Comparison of ENCODE assay signal across 9 cellular contexts in the genomic region with DNA sequence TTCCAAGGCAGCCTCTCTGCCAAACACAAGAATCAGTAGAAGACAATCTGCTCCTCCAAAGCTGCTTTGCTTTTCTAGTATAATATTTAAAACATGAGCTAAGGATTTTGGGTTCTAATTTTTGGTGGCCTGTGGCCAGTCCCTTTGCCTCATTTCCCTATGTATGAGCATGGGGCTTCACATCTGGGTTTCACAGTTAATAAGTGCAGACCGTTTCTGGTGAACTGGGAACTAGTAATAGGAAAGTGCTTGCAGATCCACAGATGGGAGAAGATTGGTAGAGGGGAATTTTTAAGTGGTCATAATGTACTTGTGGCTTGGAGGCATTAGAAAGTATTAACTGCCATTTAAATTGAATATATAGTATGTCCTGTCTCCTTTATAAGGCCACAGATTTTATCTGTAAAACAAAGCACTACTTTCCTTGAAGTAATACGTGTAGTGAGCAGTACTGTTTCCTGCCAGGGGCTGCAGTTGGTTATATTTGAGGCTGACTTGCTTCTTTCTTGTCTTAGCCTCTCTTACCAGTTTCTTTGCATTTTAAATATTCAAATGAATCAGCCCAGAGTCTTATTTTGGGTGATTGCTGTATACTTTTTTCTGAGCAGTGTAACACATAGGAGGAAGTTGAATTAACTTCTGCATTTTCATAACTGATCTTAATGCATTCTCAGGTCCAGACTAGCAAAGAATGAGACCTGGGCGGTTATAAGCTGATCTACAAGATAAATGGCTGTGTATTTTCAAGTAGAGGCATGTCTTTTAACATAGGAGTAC. TPM values are rescaled to one million over a fixed set of nuclear protein-coding genes. Genes with fewer than 3 reads are reported as not detected.
DNase-seq lines count a peak whose midpoint lies in the region; ATAC-seq and TF ChIP-seq lines count a peak whose summit lies in the region.
"Had no signal": no experiment of that assay in that cellular context is flagged by ENCODE, and none has a peak within 500 bp of the region (broad histone marks: within the 10 kb centered on the region; RNA-seq: fewer than 3 reads in every experiment).

No MANE protein-coding gene starts in this region.

- H3K36me3 ChIP-seq in heart right ventricle (peaks cover 0 to 47% (median 0%) of the 10 kb centered on the region in 9 donors), Peyer's patch (peaks cover 0 to 7% (median 0%) of the 10 kb centered on the region in 3 donors), neuron (ENCODE audit: insufficient read depth, low read length) (peaks cover 16% of the 10 kb centered on the region)

- WGBS in heart right ventricle, 2 donors: 16 to 26% methylated on average over 3 of the region's 3 CpGs

- TF ChIP-seq CTCF in heart right ventricle (IDR thresholded peaks at IDR 0.05) (no peak), Peyer's patch (IDR thresholded peaks at IDR 0.05) (peak in 1 of 6 experiments; percentile 10), dorsolateral prefrontal cortex (IDR thresholded peaks at IDR 0.05 in 54 of 56, conservative IDR thresholded peaks at IDR 0.05 in 2 of 56; ENCODE audit: low read depth in 1 of 56, partially characterized antibody in 56 of 56) (no peak)

- H3K9me3 ChIP-seq in heart right ventricle: no peaks in the 10 kb centered on the region
- no peaks in the 10 kb centered on the region for H3K9me3 ChIP-seq in Peyer's patch
- H3K9me3 ChIP-seq in neuron (ENCODE audit: low read length): no peaks in the 10 kb centered on the region

- H3K4me3 ChIP-seq in heart right ventricle: peak overlapping the region; percentile 78 to 97 (median 94)
- peak overlapping the region; percentile 72 to 94 (median 92) for H3K4me3 ChIP-seq in Peyer's patch
- H3K4me3 ChIP-seq in dorsolateral prefrontal cortex: peak overlapping the region; percentile 49 to 98 (median 89)
- H3K4me3 ChIP-seq in neuron (ENCODE audit: low read length): peak overlapping the region; percentile 93

- H2AFZ ChIP-seq in neuron (ENCODE audit: low read depth, low read length): no peak overlapping the region

- H3K27ac ChIP-seq in heart right ventricle (peak overlapping the region in 9 of 10 donors; percentile 93 to 99 (median 94)), Peyer's patch (peak overlapping the region; percentile 96 to 100 (median 96)), dorsolateral prefrontal cortex (peak overlapping the region in 52 of 59 donors; percentile 72 to 98 (median 93))

- H3K27me3 ChIP-seq in heart right ventricle: no peaks in the 10 kb centered on the region
- no peaks in the 10 kb centered on the region for H3K27me3 ChIP-seq in Peyer's patch
- no peaks in the 10 kb centered on the region for H3K27me3 ChIP-seq in dorsolateral prefrontal cortex
- H3K27me3 ChIP-seq in neuron (ENCODE audit: insufficient read depth, low read length): no peaks in the 10 kb centered on the region

- ATAC-seq in heart right ventricle (no peak), Right ventricle myocardium inferior (no peak), HG02884 (IDR thresholded peaks at IDR 0.05; ENCODE audit: unreplicated experiment) (peak; percentile 37)

- TF ChIP-seq POLR2A in Peyer's patch (IDR thresholded peaks at IDR 0.05): no peak

- intact Hi-C loops in heart right ventricle (cut with DNase I) (loop anchor here in 6 of 10 donors (5.0 kb wide), 3 partner anchors 39 to 49 kb away; a partner anchor contains a TSS), Right ventricle myocardium inferior (cut with DNase I) (loop anchor here (5.0 kb wide), 1 partner anchor 39 kb away; no protein-coding TSS in a partner anchor), dorsolateral prefrontal cortex (cut with DNase I) (loop anchor here in 1 of 2 donors (5.0 kb wide), 1 partner anchor 179 kb away; a partner anchor contains a TSS)

- DNase-seq in heart right ventricle: no peak
- no peak for DNase-seq in Right ventricle myocardium inferior (ENCODE audit: missing footprints)
- peak in 2 of 3 donors; percentile 70 to 75 for DNase-seq in Peyer's patch
- DNase-seq in dorsolateral prefrontal cortex: no peak
- no peak for DNase-seq in NCI-H2081 (lab: John Stamatoyannopoulos, UW)
- DNase-seq in NCI-H2196 (lab: John Stamatoyannopoulos, UW; ENCODE audit: unreplicated experiment): no peak

- H3K4me1 ChIP-seq in heart right ventricle (peaks cover 11 to 70% (median 62%) of the 10 kb centered on the region in 9 donors), Peyer's patch (peaks cover 0 to 60% (median 33%) of the 10 kb centered on the region in 4 donors), neuron (ENCODE audit: insufficient read depth, low read length) (peaks cover 19% of the 10 kb centered on the region)

RNA-seq across cellular contexts. Expression of a gene that starts 1.6 kb away (rescaled TPM):
- total RNA-seq in heart right ventricle (100 to 1,000 TPM; 120 to 213 (median 134) TPM), Right ventricle myocardium inferior (142 TPM), Peyer's patch (100 to 1,000 TPM; 210 to 284 (median 246) TPM), dorsolateral prefrontal cortex (100 to 1,000 TPM in 116 of 120 experiments, 10 to 100 TPM in 4; 85.6 to 183 (median 139) TPM)
- 100 to 1,000 TPM in 1 of 2 donors, 10 to 100 TPM in 1; 58.5 to 176 TPM for polyA plus RNA-seq in heart right ventricle

RNA-seq across cellular contexts. Expression of a gene that starts 42.2 kb away (rescaled TPM):
- total RNA-seq in heart right ventricle (1 to 10 TPM in 7 of 10 donors, under 1 TPM in 3; 0.36 to 3.7 (median 1.3) TPM), Right ventricle myocardium inferior (2.0 TPM), Peyer's patch (1 to 10 TPM; 3.3 to 7.0 (median 3.9) TPM), dorsolateral prefrontal cortex (1 to 10 TPM in 2 of 120 experiments, under 1 TPM in 60, not detected in 58; 0.23 to 1.7 (median 0.47) TPM)
- 1 to 10 TPM; 1.8 to 2.3 TPM for polyA plus RNA-seq in heart right ventricle

RNA-seq across cellular contexts. Expression of a gene that starts 51.3 kb away (rescaled TPM):
- total RNA-seq in heart right ventricle: 10 to 100 TPM; 45.9 to 65.1 (median 57.5) TPM
- polyA plus RNA-seq in heart right ventricle: 100 to 1,000 TPM in 1 of 2 donors, 10 to 100 TPM in 1; 33.4 to 116 TPM
- total RNA-seq in Right ventricle myocardium inferior: 50.6 TPM
- 100 to 1,000 TPM in 3 of 4 donors, 10 to 100 TPM in 1; 91.8 to 151 (median 115) TPM for total RNA-seq in Peyer's patch
- total RNA-seq in dorsolateral prefrontal cortex: 100 to 1,000 TPM in 2 of 120 experiments, 10 to 100 TPM in 118; 61.1 to 104 (median 82.4) TPM

RNA-seq across cellular contexts. Expression of a gene that starts 51.7 kb away (rescaled TPM):
- total RNA-seq in heart right ventricle (10 to 100 TPM; 56.9 to 91.1 (median 74.2) TPM), Right ventricle myocardium inferior (67.0 TPM), Peyer's patch (100 to 1,000 TPM in 1 of 4 donors, 10 to 100 TPM in 3; 63.9 to 690 (median 70.4) TPM), dorsolateral prefrontal cortex (100 to 1,000 TPM in 114 of 120 experiments, 10 to 100 TPM in 6; 74.2 to 179 (median 130) TPM)
- polyA plus RNA-seq in heart right ventricle: 100 to 1,000 TPM in 1 of 2 donors, 10 to 100 TPM in 1; 76.7 to 138 TPM

RNA-seq across cellular contexts. Expression of a gene that starts 51.8 kb away (rescaled TPM):
- 1 to 10 TPM in 2 of 10 donors, under 1 TPM in 8; 0.15 to 2.6 (median 0.47) TPM for total RNA-seq in heart right ventricle
- polyA plus RNA-seq in heart right ventricle: under 1 TPM in 1 of 2 donors, not detected in 1; 0.10 TPM
- 1.1 TPM for total RNA-seq in Right ventricle myocardium inferior
- total RNA-seq in Peyer's patch: not detected
- total RNA-seq in dorsolateral prefrontal cortex: 1 to 10 TPM in 24 of 120 experiments, under 1 TPM in 64, not detected in 32; 0.14 to 5.1 (median 0.59) TPM
- total RNA-seq: lung microvascular endothelial cell had no signal

Comparison
In these comparisons a context has a peak if more than half of its experiments do, and no peak if none do; other contexts are left out.
1. DNase-seq: peak in Peyer's patch (2 of 3); none in heart right ventricle (0 of 2), Right ventricle myocardium inferior (single experiment), dorsolateral prefrontal cortex (0 of 10), NCI-H2081 (0 of 2) and NCI-H2196 (single experiment).
2. Peak in every context shown above with its lines, with median percentiles within 50 percentile points of each other: H3K27ac ChIP-seq and H3K4me3 ChIP-seq.